ENCODE assay signal across 20 cellular contexts in the genomic region with DNA sequence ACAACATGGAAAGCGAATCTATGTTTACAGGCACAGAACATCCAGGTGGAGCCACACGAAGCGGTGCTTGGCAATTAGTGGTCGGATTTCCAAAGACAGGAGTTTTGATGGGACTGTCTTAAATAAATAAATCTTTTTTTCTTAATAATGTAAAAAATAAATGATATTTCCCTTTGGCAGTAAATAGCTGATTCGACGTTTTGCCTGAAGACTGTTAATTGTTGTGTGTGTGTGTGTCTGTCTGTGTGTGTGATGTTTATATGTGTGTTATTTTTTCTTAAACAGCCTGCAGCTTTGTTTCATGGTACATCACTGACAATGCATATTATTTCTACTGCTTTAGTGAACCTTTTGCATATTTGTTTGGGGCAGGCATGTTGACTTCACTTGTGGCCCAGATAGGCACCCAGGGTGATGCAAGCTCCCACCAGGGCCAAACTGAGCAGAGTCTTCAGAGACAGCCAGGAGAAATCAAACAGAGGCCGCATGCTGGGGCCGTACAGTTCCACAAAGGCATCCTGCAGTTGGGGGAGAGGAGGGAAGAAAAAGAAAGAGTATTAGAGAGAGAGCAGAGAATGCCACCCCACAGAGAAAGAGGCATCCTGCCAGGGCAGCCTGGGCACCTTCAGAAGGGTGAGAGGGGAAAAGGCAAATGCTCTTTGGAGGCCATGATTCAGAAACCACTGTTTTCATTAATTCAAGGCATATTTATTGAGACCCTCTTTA.
A peak's percentile ranks its signal among the peaks of the same experiment; 100 is the strongest.
DNase-seq lines count a peak whose midpoint lies in the region; ATAC-seq, FAIRE-seq and TF ChIP-seq lines count a peak whose summit lies in the region.
"Had no signal": no experiment of that assay in that cellular context is flagged by ENCODE, and none has a peak within 500 bp of the region (broad histone marks: within the 10 kb centered on the region; RNA-seq: fewer than 3 reads in every experiment).

No MANE protein-coding gene starts in this region.

- CTCF ChIA-PET in CD4-positive, alpha-beta T cell (lab: Charles Lee), result interaction anchor here (0.8 to 3.9 kb wide), 3 partner anchors 190 to 311 kb away, joined by 4 to 14 read pairs (median 9); partner anchors contain the start of gene BCL2
- CTCF ChIA-PET in T-cell (lab: Charles Lee), result interaction anchor here (0.8 to 1.1 kb wide), 2 partner anchors 195 to 310 kb away, joined by 3 read pairs; no protein-coding TSS in a partner anchor
- CTCF ChIA-PET in HepG2 (lab: Yijun Ruan, JAX; ENCODE audit: low intra/inter-chr PET ratio, low total read pairs), result no interaction called here

- no peak for TF ChIP-seq EP300 in HepG2 (IDR thresholded peaks at IDR 0.05; ENCODE audit: low read depth in 2 of 2, low read length in 2 of 2)
- TF ChIP-seq EP300 in HepG2 (CRISPR knock-in tag; IDR thresholded peaks at IDR 0.05; ENCODE audit: borderline replicate concordance), result no peak

- H3K4me1 Mint-ChIP-seq in CD4-positive, alpha-beta T cell (ENCODE audit: low read depth), result peaks cover 19% of the 10 kb centered on the region
- H3K4me1 Mint-ChIP-seq in T-cell, result peaks cover 24 to 39% (median 25%) of the 10 kb centered on the region in 3 donors

- H3K27me3 Mint-ChIP-seq in CD4-positive, alpha-beta T cell, result no peaks in the 10 kb centered on the region
- no peaks in the 10 kb centered on the region for H3K27me3 Mint-ChIP-seq in T-cell
- H3K27me3 Mint-ChIP-seq: B cell; natural killer cell treated with Interleukin-12 subunit alpha and Interleukin-12 subunit beta and Interleukin-15 and Interleukin-18, amount 100 ng/mL, for 72 hours; type B pancreatic cell had no signal

- TF ChIP-seq POLR2A in HepG2 (IDR thresholded peaks at IDR 0.05; ENCODE audit: insufficient read depth in 1 of 2, low read depth in 2 of 2, low read length in 2 of 2), result no peak
- no peak for TF ChIP-seq POLR2A in prostate gland (IDR thresholded peaks at IDR 0.05)

- H3K36me3 Mint-ChIP-seq in CD4-positive, alpha-beta T cell (ENCODE audit: low read depth), result peaks cover 10% of the 10 kb centered on the region
- peaks cover 20% of the 10 kb centered on the region for H3K36me3 Mint-ChIP-seq in T-cell
- H3K36me3 Mint-ChIP-seq: natural killer cell treated with Interleukin-12 subunit alpha and Interleukin-12 subunit beta and Interleukin-15 and Interleukin-18, amount 100 ng/mL, for 72 hours had no signal

- intact Hi-C loops in CD4-positive, alpha-beta T cell (cut with DNase I, micrococcal nuclease), result loop anchor here in 1 of 2 experiments (2.0 kb wide), 1 partner anchor 312 kb away; no protein-coding TSS in a partner anchor
- intact Hi-C loops in HepG2 (cut with micrococcal nuclease; ENCODE audit: unreplicated experiment) (no loop called here), prostate gland (cut with DNase I) (loop anchor here (5.0 to 10.0 kb wide), 2 partner anchors 106 to 296 kb away; partner anchors contain the start of gene VPS4B), aorta (cut with DNase I) (no loop called here)

- H3K4me3 Mint-ChIP-seq in CD4-positive, alpha-beta T cell, result no peak overlapping the region
- H3K4me3 Mint-ChIP-seq in T-cell, result no peak overlapping the region
- H3K4me3 Mint-ChIP-seq: B cell; HFFc6; natural killer cell treated with Interleukin-12 subunit alpha and Interleukin-12 subunit beta and Interleukin-15 and Interleukin-18, amount 100 ng/mL, for 72 hours; type B pancreatic cell had no signal

- H3K4me1 ChIP-seq in HepG2 (ENCODE audit: insufficient read depth, low read length) (peaks cover 10% of the 10 kb centered on the region), prostate gland (replicated peaks) (peaks cover 12% of the 10 kb centered on the region), aorta (ENCODE audit: control insufficient read depth in 1 of 2, insufficient read depth in 2 of 2, low read length in 2 of 2) (no peaks in the 10 kb centered on the region)

- H3K9me3 Mint-ChIP-seq in CD4-positive, alpha-beta T cell, result no peaks in the 10 kb centered on the region
- H3K9me3 Mint-ChIP-seq in T-cell, result no peaks in the 10 kb centered on the region
- H3K9me3 Mint-ChIP-seq: HFFc6; natural killer cell treated with Interleukin-12 subunit alpha and Interleukin-12 subunit beta and Interleukin-15 and Interleukin-18, amount 100 ng/mL, for 72 hours had no signal

- FAIRE-seq in D721Med (lab: Jason Lieb, UNC) (peak; percentile 64), HepG2 (lab: Jason Lieb, UNC) (no peak)
- FAIRE-seq: GM12891 had no signal

- H3K27ac ChIP-seq in CD4-positive, alpha-beta T cell (ENCODE audit: low read depth, low read length), result no peak overlapping the region
- H3K27ac ChIP-seq in HepG2 (ENCODE audit: extremely low read length, insufficient read depth, low read length) (no peak overlapping the region), prostate gland (no peak overlapping the region), aorta (ENCODE audit: low read depth in 1 of 2, low read length in 2 of 2) (no peak overlapping the region)
- H3K27ac ChIP-seq: stomach had no signal

- no peaks in the 10 kb centered on the region for H3K9me3 ChIP-seq in CD4-positive, alpha-beta T cell (ENCODE audit: control insufficient read depth, low read length)
- H3K9me3 ChIP-seq in HepG2 (ENCODE audit: low read length) (no peaks in the 10 kb centered on the region), prostate gland (no peaks in the 10 kb centered on the region), aorta (ENCODE audit: control insufficient read depth, low read length) (no peaks in the 10 kb centered on the region)
- H3K9me3 ChIP-seq: stomach had no signal

- H3K4me3 ChIP-seq in HepG2 (replicated peaks in 1 of 3; ENCODE audit: insufficient read depth in 1 of 3, low read depth in 2 of 3, low read length in 3 of 3) (no peak overlapping the region), prostate gland (no peak overlapping the region), aorta (ENCODE audit: low read length in 2 of 2) (no peak overlapping the region)
- H3K4me3 ChIP-seq: stomach had no signal

- H3K79me2 ChIP-seq in HepG2 (ENCODE audit: insufficient read depth, low read length), result no peaks in the 10 kb centered on the region

- POLR2A ChIA-PET in CD4-positive, alpha-beta T cell (lab: Charles Lee), result interaction anchor here (0.9 kb wide), 1 partner anchor 17 kb away, joined by 3 read pairs; no protein-coding TSS in a partner anchor
- POLR2A ChIA-PET in T-cell (lab: Charles Lee) (interaction anchor here in 1 of 2 donors (0.6 kb wide), 1 partner anchor 97 kb away, joined by 3 read pairs; no protein-coding TSS in a partner anchor), HepG2 (lab: Yijun Ruan, JAX) (no interaction called here)

- no peak overlapping the region for H3K4me2 ChIP-seq in HepG2 (ENCODE audit: low read depth, low read length)

- H2AFZ ChIP-seq in HepG2 (ENCODE audit: low read length), result no peak overlapping the region

- H3K27me3 ChIP-seq in CD4-positive, alpha-beta T cell (ENCODE audit: control insufficient read depth, insufficient read depth, low read length), result no peaks in the 10 kb centered on the region
- H3K27me3 ChIP-seq in HepG2 (ENCODE audit: control insufficient read depth in 1 of 2, insufficient read depth in 2 of 2, low read length in 2 of 2), result peaks cover 1 to 7% of the 10 kb centered on the region in 2 experiments; a peak in 2 of 5 replicates
- no peaks in the 10 kb centered on the region for H3K27me3 ChIP-seq in prostate gland (replicated peaks; ENCODE audit: insufficient read depth)
- H3K27me3 ChIP-seq in aorta (ENCODE audit: control insufficient read depth in 1 of 2, insufficient read depth in 2 of 2, low read length in 1 of 2), result no peaks in the 10 kb centered on the region
- H3K27me3 ChIP-seq: stomach had no signal

- H4K20me1 ChIP-seq in HepG2 (ENCODE audit: insufficient read depth, low read length), result no peaks in the 10 kb centered on the region

- no peak for TF ChIP-seq RAD21 in HepG2 (CRISPR knock-in tag; IDR thresholded peaks at IDR 0.05)

- H3K9ac ChIP-seq in HepG2 (ENCODE audit: insufficient read depth, low read depth, low read length), result no peak overlapping the region

- DNase-seq in CD4-positive, alpha-beta T cell, result no peak
- no peak for DNase-seq in D721Med (ENCODE audit: insufficient read length, low spot score)
- DNase-seq in T-cell, result no peak
- DNase-seq in HepG2 (ENCODE audit: low spot score), result no peak
- no peak for DNase-seq in prostate gland (ENCODE audit: low spot score)
- DNase-seq in G401 (ENCODE audit: low spot score), result no peak
- DNase-seq in aorta, result no peak
- DNase-seq: effector CD8-positive, alpha-beta T cell; HFFc6; mesenchymal stem cell; NCI-H1105 treated with DMSO at 0.1 percent for 48 hours; NCI-H2107; NCI-H524; stimulated activated CD4-positive, alpha-beta T cell treated with anti-CD3 and anti-CD28 coated beads, Interleukin-1b, Interleukin-23, amount 100 ng/mL, for 48 hours; stomach had no signal

- in situ Hi-C loops in HepG2 (cut with HindIII; ENCODE audit: extremely low pct_ligation_motif_present, low pct_unique_long_range_greater_than_20kb), result no loop called here
- in situ Hi-C loops in G401 (cut with HindIII; ENCODE audit: low sequenced_read_pairs), result loop anchor here (25.0 kb wide), 1 partner anchor 184 kb away; the partner anchor contains the start of gene BCL2

- no TSS peak for BruUV-seq in HepG2 (replicated peaks; lab: Mats Ljungman, UMichigan)

- H3K36me3 ChIP-seq in HepG2 (replicated peaks in 1 of 2; ENCODE audit: control insufficient read depth in 1 of 2, insufficient read depth in 2 of 2, low read length in 2 of 2) (no peaks in the 10 kb centered on the region), prostate gland (no peaks in the 10 kb centered on the region), aorta (ENCODE audit: control insufficient read depth in 1 of 2, insufficient read depth in 2 of 2, low read length in 1 of 2) (no peaks in the 10 kb centered on the region)

- no peak for TF ChIP-seq CTCF in CD4-positive, alpha-beta T cell (IDR thresholded peaks at IDR 0.05)
- no peak for TF ChIP-seq CTCF in D721Med (IDR thresholded peaks at IDR 0.05; ENCODE audit: insufficient read depth, missing control alignments)
- no peak for TF ChIP-seq CTCF in HepG2 (CRISPR knock-in tag; IDR thresholded peaks at IDR 0.05)
- TF ChIP-seq CTCF in prostate gland (IDR thresholded peaks at IDR 0.05), result no peak

- H3K27ac Mint-ChIP-seq in CD4-positive, alpha-beta T cell, result peak overlapping the region; percentile 39
- H3K27ac Mint-ChIP-seq in T-cell, result peak overlapping the region; percentile 41 to 76
- H3K27ac Mint-ChIP-seq: B cell, HFFc6, type B pancreatic cell had no signal

- WGBS in HepG2 (ENCODE audit: low lambda C conversion rate), result 24% methylated on average over 8 of the region's 8 CpGs
- WGBS in prostate gland, result 80% methylated on average over 8 of the region's 8 CpGs
- WGBS in aorta, 2 donors, result 84 to 86% methylated on average over 8 of the region's 8 CpGs

- ATAC-seq in CD4-positive, alpha-beta T cell (ENCODE audit: poor library complexity), result no peak
- ATAC-seq in T-cell (replicated peaks in 1 of 4) (no peak), HepG2 (no peak), aorta (ENCODE audit: low FRiP score) (no peak)
- ATAC-seq: esophagus mucosa; natural killer cell treated with Interleukin-12 subunit alpha and Interleukin-12 subunit beta and Interleukin-15 and Interleukin-18, amount 100 ng/mL, for 72 hours had no signal

TF ChIP-seq in HepG2, 621 proteins besides CTCF, POLR2A, EP300 and RAD21:
- TF ChIP-seq HDAC1 (CRISPR knock-in tag; IDR thresholded peaks at IDR 0.05) (no peak), MAFK (conservative IDR thresholded peaks at IDR 0.05 in 1 of 2, IDR thresholded peaks at IDR 0.05 in 1 of 2; ENCODE audit: low read length in 2 of 2) (peak; percentile 66 to 78; a peak in 3 of 4 replicates), MAFF (IDR thresholded peaks at IDR 0.05; ENCODE audit: low read depth, low read length) (peak; percentile 56)
